In the genomic region with DNA sequence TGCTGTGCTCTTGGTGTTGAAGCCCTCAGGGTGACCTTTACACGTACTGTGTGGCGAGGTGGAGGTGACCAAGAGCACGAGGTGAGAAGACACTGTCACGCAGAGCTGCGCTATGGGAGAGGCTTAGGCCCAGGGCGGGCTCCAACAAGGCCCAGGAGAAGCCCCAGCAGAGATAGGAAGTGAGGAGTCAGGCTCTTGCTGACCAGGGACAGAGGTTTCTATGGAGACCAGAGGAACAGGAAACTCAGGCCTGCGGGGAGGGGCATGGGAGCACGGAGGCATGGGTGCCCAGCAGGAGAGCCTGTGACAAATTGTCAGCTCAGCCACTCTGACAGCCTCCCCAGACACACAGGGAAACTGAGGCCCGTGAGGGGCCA, we compare ENCODE assay signal across 2 cellular contexts.
TF ChIP-seq lines count a peak whose summit lies in the region.

No MANE protein-coding gene starts in this region.

TF ChIP-seq in liver, 16 proteins besides CTCF, POLR2A, EP300 and RAD21:
- TF ChIP-seq GABPA (IDR thresholded peaks at IDR 0.05 in 1 of 2, conservative IDR thresholded peaks at IDR 0.05 in 1 of 2) = no peak
- TF ChIP-seq YY1 (IDR thresholded peaks at IDR 0.05) = no peak
- TF ChIP-seq SP1 (IDR thresholded peaks at IDR 0.05) = no peak
- TF ChIP-seq TAF1 (conservative IDR thresholded peaks at IDR 0.05) = no peak
- TF ChIP-seq, protein P1, sequence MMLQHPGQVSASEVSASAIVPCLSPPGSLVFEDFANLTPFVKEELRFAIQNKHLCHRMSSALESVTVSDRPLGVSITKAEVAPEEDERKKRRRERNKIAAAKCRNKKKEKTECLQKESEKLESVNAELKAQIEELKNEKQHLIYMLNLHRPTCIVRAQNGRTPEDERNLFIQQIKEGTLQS (IDR thresholded peaks at IDR 0.05) = no peak
- TF ChIP-seq, protein P2, sequence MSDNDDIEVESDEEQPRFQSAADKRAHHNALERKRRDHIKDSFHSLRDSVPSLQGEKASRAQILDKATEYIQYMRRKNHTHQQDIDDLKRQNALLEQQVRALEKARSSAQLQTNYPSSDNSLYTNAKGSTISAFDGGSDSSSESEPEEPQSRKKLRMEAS (IDR thresholded peaks at IDR 0.05) = no peak
- TF ChIP-seq FOXA1 (IDR thresholded peaks at IDR 0.05) = no peak
- no peak for TF ChIP-seq NR2F2 (IDR thresholded peaks at IDR 0.05)
- TF ChIP-seq EGR1 (IDR thresholded peaks at IDR 0.05; ENCODE audit: low read depth in 2 of 2) = no peak
- TF ChIP-seq, protein P3, sequence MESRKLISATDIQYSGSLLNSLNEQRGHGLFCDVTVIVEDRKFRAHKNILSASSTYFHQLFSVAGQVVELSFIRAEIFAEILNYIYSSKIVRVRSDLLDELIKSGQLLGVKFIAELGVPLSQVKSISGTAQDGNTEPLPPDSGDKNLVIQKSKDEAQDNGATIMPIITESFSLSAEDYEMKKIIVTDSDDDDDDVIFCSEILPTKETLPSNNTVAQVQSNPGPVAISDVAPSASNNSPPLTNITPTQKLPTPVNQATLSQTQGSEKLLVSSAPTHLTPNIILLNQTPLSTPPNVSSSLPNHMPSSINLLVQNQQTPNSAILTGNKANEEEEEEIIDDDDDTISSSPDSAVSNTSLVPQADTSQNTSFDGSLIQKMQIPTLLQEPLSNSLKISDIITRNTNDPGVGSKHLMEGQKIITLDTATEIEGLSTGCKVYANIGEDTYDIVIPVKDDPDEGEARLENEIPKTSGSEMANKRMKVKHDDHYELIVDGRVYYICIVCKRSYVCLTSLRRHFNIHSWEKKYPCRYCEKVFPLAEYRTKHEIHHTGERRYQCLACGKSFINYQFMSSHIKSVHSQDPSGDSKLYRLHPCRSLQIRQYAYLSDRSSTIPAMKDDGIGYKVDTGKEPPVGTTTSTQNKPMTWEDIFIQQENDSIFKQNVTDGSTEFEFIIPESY (IDR thresholded peaks at IDR 0.05) = no peak
- no peak for TF ChIP-seq RXRA (IDR thresholded peaks at IDR 0.05)
- TF ChIP-seq, protein P4, sequence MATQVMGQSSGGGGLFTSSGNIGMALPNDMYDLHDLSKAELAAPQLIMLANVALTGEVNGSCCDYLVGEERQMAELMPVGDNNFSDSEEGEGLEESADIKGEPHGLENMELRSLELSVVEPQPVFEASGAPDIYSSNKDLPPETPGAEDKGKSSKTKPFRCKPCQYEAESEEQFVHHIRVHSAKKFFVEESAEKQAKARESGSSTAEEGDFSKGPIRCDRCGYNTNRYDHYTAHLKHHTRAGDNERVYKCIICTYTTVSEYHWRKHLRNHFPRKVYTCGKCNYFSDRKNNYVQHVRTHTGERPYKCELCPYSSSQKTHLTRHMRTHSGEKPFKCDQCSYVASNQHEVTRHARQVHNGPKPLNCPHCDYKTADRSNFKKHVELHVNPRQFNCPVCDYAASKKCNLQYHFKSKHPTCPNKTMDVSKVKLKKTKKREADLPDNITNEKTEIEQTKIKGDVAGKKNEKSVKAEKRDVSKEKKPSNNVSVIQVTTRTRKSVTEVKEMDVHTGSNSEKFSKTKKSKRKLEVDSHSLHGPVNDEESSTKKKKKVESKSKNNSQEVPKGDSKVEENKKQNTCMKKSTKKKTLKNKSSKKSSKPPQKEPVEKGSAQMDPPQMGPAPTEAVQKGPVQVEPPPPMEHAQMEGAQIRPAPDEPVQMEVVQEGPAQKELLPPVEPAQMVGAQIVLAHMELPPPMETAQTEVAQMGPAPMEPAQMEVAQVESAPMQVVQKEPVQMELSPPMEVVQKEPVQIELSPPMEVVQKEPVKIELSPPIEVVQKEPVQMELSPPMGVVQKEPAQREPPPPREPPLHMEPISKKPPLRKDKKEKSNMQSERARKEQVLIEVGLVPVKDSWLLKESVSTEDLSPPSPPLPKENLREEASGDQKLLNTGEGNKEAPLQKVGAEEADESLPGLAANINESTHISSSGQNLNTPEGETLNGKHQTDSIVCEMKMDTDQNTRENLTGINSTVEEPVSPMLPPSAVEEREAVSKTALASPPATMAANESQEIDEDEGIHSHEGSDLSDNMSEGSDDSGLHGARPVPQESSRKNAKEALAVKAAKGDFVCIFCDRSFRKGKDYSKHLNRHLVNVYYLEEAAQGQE (IDR thresholded peaks at IDR 0.05) = no peak
- TF ChIP-seq FOXA2 (IDR thresholded peaks at IDR 0.05) = no peak
- no peak for TF ChIP-seq JUND (IDR thresholded peaks at IDR 0.05)
- TF ChIP-seq HNF4A (conservative IDR thresholded peaks at IDR 0.05) = no peak
- TF ChIP-seq HNF4G (IDR thresholded peaks at IDR 0.05) = no peak

TF ChIP-seq in HepG2, 621 proteins besides CTCF, POLR2A, EP300 and RAD21:
- TF ChIP-seq CC2D1A (CRISPR knock-in tag; IDR thresholded peaks at IDR 0.05) = no peak
- TF ChIP-seq MZF1 (CRISPR knock-in tag; IDR thresholded peaks at IDR 0.05; ENCODE audit: borderline replicate concordance) = no peak
- TF ChIP-seq SIN3B (IDR thresholded peaks at IDR 0.05; ENCODE audit: low read length) = no peak
- TF ChIP-seq, protein P5, sequence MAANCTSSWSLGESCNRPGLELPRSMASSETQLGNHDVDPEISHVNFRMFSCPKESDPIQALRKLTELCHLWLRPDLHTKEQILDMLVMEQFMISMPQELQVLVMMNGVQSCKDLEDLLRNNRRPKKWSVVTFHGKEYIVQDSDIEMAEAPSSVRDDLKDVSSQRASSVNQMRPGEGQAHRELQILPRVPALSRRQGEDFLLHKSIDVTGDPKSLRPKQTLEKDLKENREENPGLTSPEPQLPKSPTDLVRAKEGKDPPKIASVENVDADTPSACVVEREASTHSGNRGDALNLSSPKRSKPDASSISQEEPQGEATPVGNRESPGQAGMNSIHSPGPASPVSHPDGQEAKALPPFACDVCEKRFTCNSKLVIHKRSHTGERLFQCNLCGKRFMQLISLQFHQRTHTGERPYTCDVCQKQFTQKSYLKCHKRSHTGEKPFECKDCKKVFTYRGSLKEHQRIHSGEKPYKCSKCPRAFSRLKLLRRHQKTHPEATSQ (CRISPR knock-in tag; IDR thresholded peaks at IDR 0.05; ENCODE audit: borderline replicate concordance) = no peak
- TF ChIP-seq ZNF335 (CRISPR knock-in tag; IDR thresholded peaks at IDR 0.05) = no peak
- TF ChIP-seq YY1 (IDR thresholded peaks at IDR 0.05; ENCODE audit: insufficient read depth, insufficient replicate concordance, low read depth, low read length) = no peak
- no peak for TF ChIP-seq MIER2 (CRISPR knock-in tag; IDR thresholded peaks at IDR 0.05)
- TF ChIP-seq, protein P6, sequence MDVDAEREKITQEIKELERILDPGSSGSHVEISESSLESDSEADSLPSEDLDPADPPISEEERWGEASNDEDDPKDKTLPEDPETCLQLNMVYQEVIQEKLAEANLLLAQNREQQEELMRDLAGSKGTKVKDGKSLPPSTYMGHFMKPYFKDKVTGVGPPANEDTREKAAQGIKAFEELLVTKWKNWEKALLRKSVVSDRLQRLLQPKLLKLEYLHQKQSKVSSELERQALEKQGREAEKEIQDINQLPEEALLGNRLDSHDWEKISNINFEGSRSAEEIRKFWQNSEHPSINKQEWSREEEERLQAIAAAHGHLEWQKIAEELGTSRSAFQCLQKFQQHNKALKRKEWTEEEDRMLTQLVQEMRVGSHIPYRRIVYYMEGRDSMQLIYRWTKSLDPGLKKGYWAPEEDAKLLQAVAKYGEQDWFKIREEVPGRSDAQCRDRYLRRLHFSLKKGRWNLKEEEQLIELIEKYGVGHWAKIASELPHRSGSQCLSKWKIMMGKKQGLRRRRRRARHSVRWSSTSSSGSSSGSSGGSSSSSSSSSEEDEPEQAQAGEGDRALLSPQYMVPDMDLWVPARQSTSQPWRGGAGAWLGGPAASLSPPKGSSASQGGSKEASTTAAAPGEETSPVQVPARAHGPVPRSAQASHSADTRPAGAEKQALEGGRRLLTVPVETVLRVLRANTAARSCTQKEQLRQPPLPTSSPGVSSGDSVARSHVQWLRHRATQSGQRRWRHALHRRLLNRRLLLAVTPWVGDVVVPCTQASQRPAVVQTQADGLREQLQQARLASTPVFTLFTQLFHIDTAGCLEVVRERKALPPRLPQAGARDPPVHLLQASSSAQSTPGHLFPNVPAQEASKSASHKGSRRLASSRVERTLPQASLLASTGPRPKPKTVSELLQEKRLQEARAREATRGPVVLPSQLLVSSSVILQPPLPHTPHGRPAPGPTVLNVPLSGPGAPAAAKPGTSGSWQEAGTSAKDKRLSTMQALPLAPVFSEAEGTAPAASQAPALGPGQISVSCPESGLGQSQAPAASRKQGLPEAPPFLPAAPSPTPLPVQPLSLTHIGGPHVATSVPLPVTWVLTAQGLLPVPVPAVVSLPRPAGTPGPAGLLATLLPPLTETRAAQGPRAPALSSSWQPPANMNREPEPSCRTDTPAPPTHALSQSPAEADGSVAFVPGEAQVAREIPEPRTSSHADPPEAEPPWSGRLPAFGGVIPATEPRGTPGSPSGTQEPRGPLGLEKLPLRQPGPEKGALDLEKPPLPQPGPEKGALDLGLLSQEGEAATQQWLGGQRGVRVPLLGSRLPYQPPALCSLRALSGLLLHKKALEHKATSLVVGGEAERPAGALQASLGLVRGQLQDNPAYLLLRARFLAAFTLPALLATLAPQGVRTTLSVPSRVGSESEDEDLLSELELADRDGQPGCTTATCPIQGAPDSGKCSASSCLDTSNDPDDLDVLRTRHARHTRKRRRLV (CRISPR knock-in tag; IDR thresholded peaks at IDR 0.05) = no peak
- TF ChIP-seq, protein P7, sequence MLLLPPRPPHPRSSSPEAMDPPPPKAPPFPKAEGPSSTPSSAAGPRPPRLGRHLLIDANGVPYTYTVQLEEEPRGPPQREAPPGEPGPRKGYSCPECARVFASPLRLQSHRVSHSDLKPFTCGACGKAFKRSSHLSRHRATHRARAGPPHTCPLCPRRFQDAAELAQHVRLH (CRISPR knock-in tag; IDR thresholded peaks at IDR 0.05; ENCODE audit: borderline replicate concordance, low read depth) = no peak
- TF ChIP-seq, protein P8, sequence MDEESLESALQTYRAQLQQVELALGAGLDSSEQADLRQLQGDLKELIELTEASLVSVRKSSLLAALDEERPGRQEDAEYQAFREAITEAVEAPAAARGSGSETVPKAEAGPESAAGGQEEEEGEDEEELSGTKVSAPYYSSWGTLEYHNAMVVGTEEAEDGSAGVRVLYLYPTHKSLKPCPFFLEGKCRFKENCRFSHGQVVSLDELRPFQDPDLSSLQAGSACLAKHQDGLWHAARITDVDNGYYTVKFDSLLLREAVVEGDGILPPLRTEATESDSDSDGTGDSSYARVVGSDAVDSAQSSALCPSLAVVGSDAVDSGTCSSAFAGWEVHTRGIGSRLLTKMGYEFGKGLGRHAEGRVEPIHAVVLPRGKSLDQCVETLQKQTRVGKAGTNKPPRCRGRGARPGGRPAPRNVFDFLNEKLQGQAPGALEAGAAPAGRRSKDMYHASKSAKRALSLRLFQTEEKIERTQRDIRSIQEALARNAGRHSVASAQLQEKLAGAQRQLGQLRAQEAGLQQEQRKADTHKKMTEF (CRISPR knock-in tag; IDR thresholded peaks at IDR 0.05) = no peak
- no peak for TF ChIP-seq ZNF205 (CRISPR knock-in tag; IDR thresholded peaks at IDR 0.05)
- TF ChIP-seq PTBP1 (IDR thresholded peaks at IDR 0.05; ENCODE audit: low read depth, low read length, poor library complexity, severe bottlenecking) = no peak
- TF ChIP-seq ZNF501 (CRISPR knock-in tag; IDR thresholded peaks at IDR 0.05) = no peak
